11 cellular contexts compared by ENCODE assay signal in genomic region chr16:84466692-84467091, GRCh38.
"Had no signal": no experiment of that assay in that cellular context is flagged by ENCODE, and none has a peak within 500 bp of the region (broad histone marks: within the 10 kb centered on the region; RNA-seq: fewer than 3 reads in every experiment).

No MANE protein-coding gene starts in this region.

- DNase-seq: GOT3, H7, H9, HCEC 1CT, HFFc6 had no signal

- H3K9ac ChIP-seq: GM23248 had no signal

- ATAC-seq: GM23338, HCT116 had no signal

- H3K4me2 ChIP-seq: GM23338 had no signal

- H3K4me1 ChIP-seq: HAP-1 had no signal

- H2AFZ ChIP-seq: GM23248, GM23338 had no signal

- H3K4me3 ChIP-seq: GM23248, GM23338, HAP-1 had no signal

- H3K27ac ChIP-seq: GM23248 had no signal

- FAIRE-seq: H1, H54 had no signal
